10 cellular contexts compared by ENCODE assay signal in the genomic region with DNA sequence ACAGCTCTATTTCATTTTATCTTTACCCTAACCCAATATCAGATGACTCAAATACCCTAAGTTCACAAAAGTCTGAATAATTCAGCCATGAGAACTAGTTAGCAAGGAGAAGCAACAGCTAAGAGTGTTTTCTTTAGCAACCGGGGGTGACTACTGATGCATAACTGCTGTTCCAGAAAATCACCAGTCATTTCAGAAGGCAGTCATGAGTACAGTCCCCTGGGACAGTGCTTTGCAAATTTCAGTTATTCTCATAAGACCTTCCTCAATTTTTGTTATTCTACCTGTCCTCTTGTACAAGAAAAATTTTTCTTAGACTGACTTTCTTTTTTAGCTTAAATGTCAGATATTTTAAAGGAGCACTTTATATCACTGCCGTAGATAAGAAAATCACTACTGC. TPM values are rescaled to one million over a fixed set of nuclear protein-coding genes. Genes with fewer than 3 reads are reported as not detected.
DNase-seq lines count a peak whose midpoint lies in the region; ATAC-seq and TF ChIP-seq lines count a peak whose summit lies in the region.
"Had no signal": no experiment of that assay in that cellular context is flagged by ENCODE, and none has a peak within 500 bp of the region (broad histone marks: within the 10 kb centered on the region; RNA-seq: fewer than 3 reads in every experiment).

No MANE protein-coding gene starts in this region.

- ATAC-seq in GM21576 (IDR thresholded peaks at IDR 0.05; ENCODE audit: unreplicated experiment) (peak; percentile 99), HG03571 (IDR thresholded peaks at IDR 0.05; ENCODE audit: unreplicated experiment) (peak; percentile 98), aorta (ENCODE audit: low FRiP score) (no peak)
- ATAC-seq in activated T-helper 17 cell treated with anti-CD3 and anti-CD28 coated beads, Interleukin-2, amount 50 U/mL, for 72 hours (replicated peaks), result no peak

- H3K4me3 Mint-ChIP-seq in activated T-helper 17 cell treated with anti-CD3 and anti-CD28 coated beads, Interleukin-2, amount 50 U/mL, for 72 hours, result no peak overlapping the region
- H3K4me3 Mint-ChIP-seq: nephron had no signal

- H3K9me3 Mint-ChIP-seq in activated T-helper 17 cell treated with anti-CD3 and anti-CD28 coated beads, Interleukin-2, amount 50 U/mL, for 72 hours, result no peaks in the 10 kb centered on the region
- H3K9me3 Mint-ChIP-seq: nephron had no signal

- no peaks in the 10 kb centered on the region for H3K9me3 ChIP-seq in aorta (ENCODE audit: control insufficient read depth, low read length)

- no peak for TF ChIP-seq CTCF in GM13976 (IDR thresholded peaks at IDR 0.05; ENCODE audit: borderline replicate concordance, control extremely low read depth, extremely low read depth, insufficient read depth, missing control alignments)

- DNase-seq in GM13976 (ENCODE audit: low spot score) (peak; percentile 55), germinal center (ENCODE audit: low spot score) (peak; percentile 55), NCI-H128 (lab: John Stamatoyannopoulos, UW; ENCODE audit: unreplicated experiment) (no peak), DMS114 treated with DMSO at 0.1 percent for 48 hours (lab: John Stamatoyannopoulos, UW; ENCODE audit: unreplicated experiment) (no peak), aorta (no peak)
- DNase-seq: Right ventricle myocardium superior had no signal

- H3K36me3 Mint-ChIP-seq in activated T-helper 17 cell treated with anti-CD3 and anti-CD28 coated beads, Interleukin-2, amount 50 U/mL, for 72 hours (ENCODE audit: low read depth), result no peaks in the 10 kb centered on the region

- intact Hi-C loops in aorta (cut with DNase I), result no loop called here

- H3K4me1 ChIP-seq in aorta (ENCODE audit: control insufficient read depth in 1 of 2, insufficient read depth in 2 of 2, low read length in 2 of 2), result no peaks in the 10 kb centered on the region

- H3K27ac Mint-ChIP-seq in activated T-helper 17 cell treated with anti-CD3 and anti-CD28 coated beads, Interleukin-2, amount 50 U/mL, for 72 hours, result no peak overlapping the region

- H3K4me3 ChIP-seq in aorta (ENCODE audit: low read length in 2 of 2), result no peak overlapping the region

- no peaks in the 10 kb centered on the region for H3K36me3 ChIP-seq in aorta (ENCODE audit: control insufficient read depth in 1 of 2, insufficient read depth in 2 of 2, low read length in 1 of 2)

- no peaks in the 10 kb centered on the region for H3K27me3 ChIP-seq in aorta (ENCODE audit: control insufficient read depth in 1 of 2, insufficient read depth in 2 of 2, low read length in 1 of 2)

- no peak overlapping the region for H3K27ac ChIP-seq in aorta (ENCODE audit: low read depth in 1 of 2, low read length in 2 of 2)

- 18 to 23% methylated on average over 2 of the region's 2 CpGs for WGBS in aorta, 2 donors

- H3K4me1 Mint-ChIP-seq in activated T-helper 17 cell treated with anti-CD3 and anti-CD28 coated beads, Interleukin-2, amount 50 U/mL, for 72 hours, result no peaks in the 10 kb centered on the region
- H3K4me1 Mint-ChIP-seq: nephron had no signal

- H3K27me3 Mint-ChIP-seq in activated T-helper 17 cell treated with anti-CD3 and anti-CD28 coated beads, Interleukin-2, amount 50 U/mL, for 72 hours, result peaks cover 9% of the 10 kb centered on the region

- in situ Hi-C loops in GM13976 (cut with MboI; ENCODE audit: low sequenced_read_pairs, unreplicated experiment), result no loop called here

RNA-seq across cellular contexts. Expression of a gene that starts 16.4 kb away (rescaled TPM):
- total RNA-seq in aorta, result 1 to 10 TPM; 1.5 to 1.8 TPM
- polyA plus RNA-seq in aorta, result under 1 TPM; 0.05 to 0.88 TPM
- under 1 TPM; 0.17 to 0.50 TPM for total RNA-seq in activated T-helper 17 cell treated with anti-CD3 and anti-CD28 coated beads, Interleukin-2, amount 50 U/mL, for 72 hours

Comparison
In these comparisons a context has a peak if more than half of its experiments do, and no peak if none do; other contexts are left out.
1. DNase-seq: peak in GM13976 (single experiment) and germinal center (single experiment); none in NCI-H128 (single experiment), DMS114 treated with DMSO at 0.1 percent for 48 hours (single experiment) and aorta (0 of 2).
2. ATAC-seq: peak in GM21576 (single experiment) and HG03571 (single experiment); none in aorta (single experiment) and activated T-helper 17 cell treated with anti-CD3 and anti-CD28 coated beads, Interleukin-2, amount 50 U/mL, for 72 hours (single experiment).